Comparison of ENCODE assay signal across 8 cellular contexts in the genomic region with DNA sequence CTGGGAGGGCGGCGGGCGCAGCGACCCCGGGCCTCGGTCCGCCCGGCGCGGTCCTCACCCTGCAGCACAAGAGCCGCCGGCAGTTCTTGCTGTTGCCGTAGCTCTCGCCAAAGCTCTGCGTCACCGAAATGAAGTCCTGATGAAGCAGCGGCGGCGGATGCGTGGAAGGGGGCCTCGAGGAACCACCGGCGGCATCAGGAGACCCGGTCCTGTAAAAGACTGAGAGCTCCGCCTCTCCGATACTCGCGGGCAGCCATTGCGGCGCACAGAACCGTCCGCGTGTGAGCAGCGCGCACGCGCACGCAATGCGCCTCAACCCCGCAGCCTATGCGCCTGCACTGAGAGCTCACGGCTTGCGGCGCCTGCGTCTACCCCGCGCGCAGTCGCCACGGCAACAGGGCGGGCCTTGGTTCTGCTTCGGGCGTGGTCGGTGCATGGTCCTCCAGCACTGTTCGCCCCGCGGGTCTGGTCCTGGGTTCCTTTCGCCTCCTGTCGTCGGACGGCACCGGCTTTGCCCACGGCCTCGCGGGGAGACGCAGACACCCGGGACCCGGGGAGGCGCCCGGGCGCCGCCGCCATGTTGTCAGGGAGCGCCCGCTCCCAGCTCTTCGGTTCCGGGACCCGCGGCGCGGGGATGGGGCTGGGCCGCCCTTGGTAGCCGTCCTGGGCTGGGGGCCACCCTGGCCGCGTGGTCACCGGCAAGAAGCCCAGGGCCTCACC. TPM values are rescaled to one million over a fixed set of nuclear protein-coding genes. Genes with fewer than 3 reads are reported as not detected.
DNase-seq lines count a peak whose midpoint lies in the region; ATAC-seq and TF ChIP-seq lines count a peak whose summit lies in the region.

No MANE protein-coding gene starts in this region.

- H4K20me1 ChIP-seq in DND-41 (ENCODE audit: insufficient read depth, low read length) = no peaks in the 10 kb centered on the region

- H3K27ac Mint-ChIP-seq in natural killer cell treated with Interleukin-12 subunit alpha and Interleukin-12 subunit beta and Interleukin-15 and Interleukin-18, amount 100 ng/mL, for 72 hours = no peak overlapping the region

- H3K36me3 Mint-ChIP-seq in natural killer cell treated with Interleukin-12 subunit alpha and Interleukin-12 subunit beta and Interleukin-15 and Interleukin-18, amount 100 ng/mL, for 72 hours = no peaks in the 10 kb centered on the region

- peak overlapping the region; percentile 96 for H2AFZ ChIP-seq in DND-41 (ENCODE audit: low read depth, low read length)

- H3K4me3 Mint-ChIP-seq in natural killer cell treated with Interleukin-12 subunit alpha and Interleukin-12 subunit beta and Interleukin-15 and Interleukin-18, amount 100 ng/mL, for 72 hours = peak overlapping the region; percentile 90

- peak overlapping the region; percentile 91 for H3K9ac ChIP-seq in DND-41 (ENCODE audit: low read depth, low read length)

- DNase-seq in DND-41 = peak; percentile 88
- DNase-seq in LHCN-M2 (ENCODE audit: low read depth) = peak; percentile 88
- DNase-seq in RPMI8226 = peak; percentile 98
- DNase-seq in activated T-helper 9 cell treated with anti-CD3 and anti-CD28 coated beads, Interleukin-2, amount 50 U/mL, for 16 hours (ENCODE audit: low read depth) = peak; percentile 87
- peak; percentile 90 for DNase-seq in fibroblast of the aortic adventitia (ENCODE audit: low read depth)
- peak; percentile 93 for DNase-seq in natural killer cell treated with Interleukin-12 subunit alpha and Interleukin-12 subunit beta and Interleukin-15 and Interleukin-18, amount 100 ng/mL, for 72 hours (ENCODE audit: low spot score)
- DNase-seq in stimulated activated naive CD4-positive, alpha-beta T cell (lab: John Stamatoyannopoulos, UW) = peak; percentile 79 to 91 (median 89)

- H3K4me1 Mint-ChIP-seq in natural killer cell treated with Interleukin-12 subunit alpha and Interleukin-12 subunit beta and Interleukin-15 and Interleukin-18, amount 100 ng/mL, for 72 hours (ENCODE audit: low read depth in 2 of 2) = peaks cover 24 to 25% of the 10 kb centered on the region in 2 donors

- H3K4me3 ChIP-seq in DND-41 (ENCODE audit: low read depth in 1 of 2, low read length in 2 of 2) (peak overlapping the region; percentile 85 to 98), fibroblast of the aortic adventitia (ENCODE audit: low read depth, low read length) (peak overlapping the region; percentile 81)

- peak overlapping the region; percentile 91 for H3K27ac ChIP-seq in DND-41 (ENCODE audit: low read length)

- no peaks in the 10 kb centered on the region for H3K9me3 ChIP-seq in DND-41 (ENCODE audit: insufficient read depth, low read length, severe bottlenecking)

- peak overlapping the region; percentile 87 for H3K4me2 ChIP-seq in DND-41 (ENCODE audit: insufficient read depth, low read length)

- peaks cover 0 to 2% of the 10 kb centered on the region in 2 donors for H3K27me3 Mint-ChIP-seq in natural killer cell treated with Interleukin-12 subunit alpha and Interleukin-12 subunit beta and Interleukin-15 and Interleukin-18, amount 100 ng/mL, for 72 hours

- H3K36me3 ChIP-seq in DND-41 (ENCODE audit: insufficient read depth, low read length) = no peaks in the 10 kb centered on the region; the same call in 1 of the 2 replicates

- peaks cover 36% of the 10 kb centered on the region for H3K4me1 ChIP-seq in DND-41 (ENCODE audit: insufficient read depth, low read length)

- H3K79me2 ChIP-seq in DND-41 (ENCODE audit: insufficient read depth, low read length) = peaks cover 40% of the 10 kb centered on the region

- ATAC-seq in DND-41 (ENCODE audit: insufficient read depth, low read depth) (peak; percentile 89), GM21825 (IDR thresholded peaks at IDR 0.05; ENCODE audit: unreplicated experiment) (peak; percentile 67)
- peak; percentile 99 for ATAC-seq in natural killer cell treated with Interleukin-12 subunit alpha and Interleukin-12 subunit beta and Interleukin-15 and Interleukin-18, amount 100 ng/mL, for 72 hours

- no peaks in the 10 kb centered on the region for H3K27me3 ChIP-seq in DND-41 (ENCODE audit: insufficient read depth, low read length, poor library complexity)

- TF ChIP-seq CTCF in DND-41 (IDR thresholded peaks at IDR 0.05; ENCODE audit: borderline replicate concordance, extremely low read depth, low read length, poor library complexity, severe bottlenecking) = no peak
- TF ChIP-seq CTCF in fibroblast of the aortic adventitia (IDR thresholded peaks at IDR 0.05; ENCODE audit: insufficient read depth, low read length) = no peak

- no peaks in the 10 kb centered on the region for H3K9me3 Mint-ChIP-seq in natural killer cell treated with Interleukin-12 subunit alpha and Interleukin-12 subunit beta and Interleukin-15 and Interleukin-18, amount 100 ng/mL, for 72 hours

RNA-seq across cellular contexts. Expression of gene GRIN1, which starts 9.3 kb away (rescaled TPM):
- total RNA-seq in LHCN-M2 (2014; rRNA removed) (0.29 TPM in 1 of 2 replicates, not detected in the other), fibroblast of the aortic adventitia (ENCODE audit: low replicate concordance) (not detected in 2 replicates)
- polyA plus RNA-seq in LHCN-M2 (2012) = 0.21 TPM
- under 1 TPM in 1 of 2 donors, not detected in 1; 0.11 TPM for total RNA-seq in natural killer cell treated with Interleukin-12 subunit alpha and Interleukin-12 subunit beta and Interleukin-15 and Interleukin-18, amount 100 ng/mL, for 72 hours

RNA-seq across cellular contexts. Expression of gene DPP7, which starts 15.1 kb away (rescaled TPM):
- 81.8 and 91.5 TPM in 2 replicates for total RNA-seq in LHCN-M2 (2014; rRNA removed)
- 92.4 TPM for polyA plus RNA-seq in LHCN-M2 (2012)
- total RNA-seq in fibroblast of the aortic adventitia (ENCODE audit: low replicate concordance) = 69.5 and 72.3 TPM in 2 replicates
- total RNA-seq in natural killer cell treated with Interleukin-12 subunit alpha and Interleukin-12 subunit beta and Interleukin-15 and Interleukin-18, amount 100 ng/mL, for 72 hours = 100 to 1,000 TPM; 188 to 310 TPM

RNA-seq across cellular contexts. Expression of gene LRRC26, which starts 40.2 kb away (rescaled TPM):
- total RNA-seq in LHCN-M2 (2014; rRNA removed) (not detected in 2 replicates), fibroblast of the aortic adventitia (ENCODE audit: low replicate concordance) (not detected in 2 replicates)
- polyA plus RNA-seq in LHCN-M2 (2012) = not detected
- total RNA-seq in natural killer cell treated with Interleukin-12 subunit alpha and Interleukin-12 subunit beta and Interleukin-15 and Interleukin-18, amount 100 ng/mL, for 72 hours = not detected

RNA-seq across cellular contexts. Expression of gene TMEM210, which starts 42.2 kb away (rescaled TPM):
- total RNA-seq in LHCN-M2 (2014; rRNA removed) = 0.45 TPM in 1 of 2 replicates, not detected in the other
- not detected for polyA plus RNA-seq in LHCN-M2 (2012)
- total RNA-seq in fibroblast of the aortic adventitia (ENCODE audit: low replicate concordance) = not detected in 2 replicates
- not detected for total RNA-seq in natural killer cell treated with Interleukin-12 subunit alpha and Interleukin-12 subunit beta and Interleukin-15 and Interleukin-18, amount 100 ng/mL, for 72 hours

RNA-seq across cellular contexts. Expression of gene MAN1B1, which starts 42.8 kb away (rescaled TPM):
- total RNA-seq in LHCN-M2 (2014; rRNA removed) = 78.4 and 92.8 TPM in 2 replicates
- polyA plus RNA-seq in LHCN-M2 (2012) = 56.5 TPM
- 50.8 and 103 TPM in 2 replicates for total RNA-seq in fibroblast of the aortic adventitia (ENCODE audit: low replicate concordance)
- total RNA-seq in natural killer cell treated with Interleukin-12 subunit alpha and Interleukin-12 subunit beta and Interleukin-15 and Interleukin-18, amount 100 ng/mL, for 72 hours = 10 to 100 TPM; 34.1 to 55.8 TPM

Comparison
In these comparisons a context has a peak if more than half of its experiments do, and no peak if none do; other contexts are left out.
1. Peak in every context shown above with its lines: DNase-seq, ATAC-seq, H3K4me3 ChIP-seq and H3K27ac ChIP-seq.